ENCODE assay signal across 10 cellular contexts in genomic region chr20:3901028-3901746, GRCh38. TPM values are rescaled to one million over a fixed set of nuclear protein-coding genes. Genes with fewer than 3 reads are reported as not detected.
A peak's percentile ranks its signal among the peaks of the same experiment; 100 is the strongest.
DNase-seq lines count a peak whose midpoint lies in the region; ATAC-seq and TF ChIP-seq lines count a peak whose summit lies in the region.
"Had no signal": no experiment of that assay in that cellular context is flagged by ENCODE, and none has a peak within 500 bp of the region (broad histone marks: within the 10 kb centered on the region; RNA-seq: fewer than 3 reads in every experiment).

No MANE protein-coding gene starts in this region.

- no peak for ATAC-seq in activated naive CD8-positive, alpha-beta T cell treated with anti-CD3 and anti-CD28 coated beads, Interleukin-2, amount 50 U/mL, for 24 hours
- ATAC-seq: left colon had no signal

- peaks cover 23% of the 10 kb centered on the region for H3K36me3 Mint-ChIP-seq in activated naive CD8-positive, alpha-beta T cell treated with anti-CD3 and anti-CD28 coated beads, Interleukin-2, amount 50 U/mL, for 24 hours (ENCODE audit: low read depth)
- no peaks in the 10 kb centered on the region for H3K36me3 Mint-ChIP-seq in mesothelial cell of epicardium

- H3K27ac Mint-ChIP-seq in activated naive CD8-positive, alpha-beta T cell treated with anti-CD3 and anti-CD28 coated beads, Interleukin-2, amount 50 U/mL, for 24 hours: peak overlapping the region; percentile 40
- peak overlapping the region; percentile 83 for H3K27ac Mint-ChIP-seq in mesothelial cell of epicardium

- peaks cover 78% of the 10 kb centered on the region for H3K4me1 Mint-ChIP-seq in activated naive CD8-positive, alpha-beta T cell treated with anti-CD3 and anti-CD28 coated beads, Interleukin-2, amount 50 U/mL, for 24 hours
- peaks cover 38% of the 10 kb centered on the region for H3K4me1 Mint-ChIP-seq in mesothelial cell of epicardium

- H3K4me3 ChIP-seq in ACC112 (ENCODE audit: low read depth, low read length): peak overlapping the region; percentile 32
- H3K4me3 ChIP-seq in A673 (ENCODE audit: low read depth, low read length, poor library complexity, severe bottlenecking): no peak overlapping the region

- peak; percentile 38 to 48 for DNase-seq in Kasumi-1 (lab: John Stamatoyannopoulos, UW)
- no peak for DNase-seq in activated naive CD8-positive, alpha-beta T cell treated with anti-CD3 and anti-CD28 coated beads, Interleukin-2, amount 50 U/mL, for 24 hours
- no peak for DNase-seq in mesothelial cell of epicardium (ENCODE audit: low spot score in 2 of 2, unreplicated experiment in 2 of 2)
- DNase-seq in NCI-H187 (lab: John Stamatoyannopoulos, UW): no peak
- DNase-seq in A673 (ENCODE audit: low spot score): no peak
- no peak for DNase-seq in ACHN
- no peak for DNase-seq in NCI-H1105 treated with DMSO at 0.1 percent for 48 hours (lab: John Stamatoyannopoulos, UW)
- DNase-seq: left colon, NCI-H187 treated with DMSO at 0.1 percent for 48 hours had no signal

- POLR2A ChIA-PET in A673 (lab: Charles Lee; ENCODE audit: low non-redundant PET): no interaction called here

- no TSS peak for BruUV-seq in A673 (replicated peaks; lab: Mats Ljungman, UMichigan)

- H3K4me1 ChIP-seq in ACC112 (ENCODE audit: control insufficient read depth, insufficient read depth, low read length, unreplicated experiment) (peaks cover 47% of the 10 kb centered on the region), A673 (ENCODE audit: insufficient read depth, low read length, poor library complexity, severe bottlenecking) (peaks cover 15% of the 10 kb centered on the region)

- in situ Hi-C loops in ACHN (cut with HindIII; ENCODE audit: low pct_ligation_motif_present, low pct_unique_long_range_greater_than_20kb, low sequenced_read_pairs): no loop called here

- no peak overlapping the region for H2AFZ ChIP-seq in ACC112 (ENCODE audit: low read length, unreplicated experiment)

- H3K36me3 ChIP-seq in ACC112 (ENCODE audit: insufficient read depth, low read length) (peaks cover 3% of the 10 kb centered on the region; the same call in 1 of the 2 replicates), A673 (ENCODE audit: insufficient read depth, low read length, poor library complexity, severe bottlenecking) (peaks cover 10% of the 10 kb centered on the region)

- H3K79me2 ChIP-seq in ACC112 (ENCODE audit: control insufficient read depth, insufficient read depth, low read length, unreplicated experiment): peaks cover 96% of the 10 kb centered on the region

- intact Hi-C loops in A673 (cut with micrococcal nuclease; ENCODE audit: unreplicated experiment): no loop called here

- H3K27me3 ChIP-seq in ACC112 (ENCODE audit: insufficient read depth, low read length): no peaks in the 10 kb centered on the region
- no peaks in the 10 kb centered on the region for H3K27me3 ChIP-seq in A673 (replicated peaks; ENCODE audit: insufficient read depth, low read depth, low read length, poor library complexity)

- H3K27ac ChIP-seq in ACC112 (ENCODE audit: low read depth, low read length) (peak overlapping the region; percentile 42), A673 (ENCODE audit: low read depth, low read length, poor library complexity, severe bottlenecking) (no peak overlapping the region)

- H3K9me3 Mint-ChIP-seq in activated naive CD8-positive, alpha-beta T cell treated with anti-CD3 and anti-CD28 coated beads, Interleukin-2, amount 50 U/mL, for 24 hours: no peaks in the 10 kb centered on the region
- no peaks in the 10 kb centered on the region for H3K9me3 Mint-ChIP-seq in mesothelial cell of epicardium

- CTCF ChIA-PET in A673 (lab: Charles Lee): no interaction called here

- no peak for TF ChIP-seq CTCF in mesothelial cell of epicardium (IDR thresholded peaks at IDR 0.05; ENCODE audit: unreplicated experiment)
- TF ChIP-seq CTCF in A673 (conservative IDR thresholded peaks at IDR 0.05; ENCODE audit: low read depth, low read length): no peak

- no peak overlapping the region for H3K4me3 Mint-ChIP-seq in activated naive CD8-positive, alpha-beta T cell treated with anti-CD3 and anti-CD28 coated beads, Interleukin-2, amount 50 U/mL, for 24 hours
- no peak overlapping the region for H3K4me3 Mint-ChIP-seq in mesothelial cell of epicardium

- H3K9me3 ChIP-seq in A673 (ENCODE audit: low read depth, low read length, poor library complexity, severe bottlenecking): no peaks in the 10 kb centered on the region

- no peaks in the 10 kb centered on the region for H3K27me3 Mint-ChIP-seq in activated naive CD8-positive, alpha-beta T cell treated with anti-CD3 and anti-CD28 coated beads, Interleukin-2, amount 50 U/mL, for 24 hours
- no peaks in the 10 kb centered on the region for H3K27me3 Mint-ChIP-seq in mesothelial cell of epicardium (ENCODE audit: low read depth)

RNA-seq across cellular contexts. Expression of gene PANK2, which starts 12.0 kb away (rescaled TPM):
- 48.3 to 52.5 TPM (median 48.7 TPM) in 3 replicates for total RNA-seq in mesothelial cell of epicardium
- total RNA-seq in A673 (2021): 71.0 and 77.4 TPM in 2 replicates

RNA-seq across cellular contexts. Expression of gene MAVS, which starts 54.6 kb away (rescaled TPM):
- 37.1 to 38.3 TPM (median 37.3 TPM) in 3 replicates for total RNA-seq in mesothelial cell of epicardium
- 28.2 and 32.4 TPM in 2 replicates for total RNA-seq in A673 (2021)

Comparison
In these comparisons a context has a peak if more than half of its experiments do, and no peak if none do; other contexts are left out.
1. DNase-seq: peak in Kasumi-1 (2 of 2); none in activated naive CD8-positive, alpha-beta T cell treated with anti-CD3 and anti-CD28 coated beads, Interleukin-2, amount 50 U/mL, for 24 hours (single experiment), mesothelial cell of epicardium (0 of 2), NCI-H187 (0 of 2), A673 (single experiment), ACHN (single experiment) and NCI-H1105 treated with DMSO at 0.1 percent for 48 hours (single experiment).